ENCODE assay signal across 1 cellular context in genomic region chr11:41309111-41309522, GRCh38.
TF ChIP-seq lines count a peak whose summit lies in the region.

No MANE protein-coding gene starts in this region.

TF ChIP-seq in GM12878, 131 proteins besides CTCF, POLR2A, EP300 and RAD21 (continued from another document and continues in another):
- TF ChIP-seq CEBPZ (IDR thresholded peaks at IDR 0.05; ENCODE audit: low read depth, low read length) (no peak), PAX5 (IDR thresholded peaks at IDR 0.05; ENCODE audit: borderline replicate concordance, low read depth, low read length) (0 out of 2 replicates have a peak, but pooled peaks have one; percentile 45), EED (IDR thresholded peaks at IDR 0.05; ENCODE audit: low read depth) (peak; percentile 36; the same call in 1 of the 2 replicates), NR2C1 (IDR thresholded peaks at IDR 0.05) (no peak), SIN3A (IDR thresholded peaks at IDR 0.05; ENCODE audit: low read depth, low read length) (no peak), CBFB (IDR thresholded peaks at IDR 0.05; ENCODE audit: low read depth) (peak; percentile 45; the same call in 1 of the 2 replicates), ZNF207 (IDR thresholded peaks at IDR 0.05; ENCODE audit: borderline replicate concordance) (no peak), TCF7 (IDR thresholded peaks at IDR 0.05; ENCODE audit: borderline replicate concordance) (0 out of 2 replicates have a peak, but pooled peaks have one; percentile 29), RB1 (IDR thresholded peaks at IDR 0.05; ENCODE audit: borderline replicate concordance) (no peak), RUNX3 (IDR thresholded peaks at IDR 0.05; ENCODE audit: low read length) (peak; percentile 95), EGR1 (IDR thresholded peaks at IDR 0.05; ENCODE audit: borderline replicate concordance in 1 of 2, low read depth in 2 of 2, low read length in 2 of 2) (no peak), TARDBP (IDR thresholded peaks at IDR 0.05; ENCODE audit: borderline replicate concordance) (no peak), KLF5 (IDR thresholded peaks at IDR 0.05; ENCODE audit: partially characterized antibody) (no peak), YBX1 (IDR thresholded peaks at IDR 0.05) (no peak), SKIL (IDR thresholded peaks at IDR 0.05; ENCODE audit: low read depth, poor library complexity, severe bottlenecking) (peak; percentile 88), ZNF687 (IDR thresholded peaks at IDR 0.05) (no peak), HDAC2 (IDR thresholded peaks at IDR 0.05) (no peak), RELB (IDR thresholded peaks at IDR 0.05; ENCODE audit: low read depth) (peak; percentile 49; the same call in 1 of the 2 replicates), RFX5 (IDR thresholded peaks at IDR 0.05; ENCODE audit: low read depth, low read length) (no peak), CHD2 (IDR thresholded peaks at IDR 0.05; ENCODE audit: borderline replicate concordance, low read depth, low read length) (peak; percentile 26; the same call in 1 of the 2 replicates), GATAD2B (conservative IDR thresholded peaks at IDR 0.05; ENCODE audit: low read depth) (0 out of 2 replicates have a peak, but pooled peaks have one; percentile 47), CBX3 (IDR thresholded peaks at IDR 0.05; ENCODE audit: borderline replicate concordance, low read depth) (no peak), NKRF (conservative IDR thresholded peaks at IDR 0.05) (0 out of 2 replicates have a peak, but pooled peaks have one; percentile 32), CREM (IDR thresholded peaks at IDR 0.05; ENCODE audit: low read depth) (peak; percentile 64; the same call in 1 of the 2 replicates), MLLT1 (IDR thresholded peaks at IDR 0.05) (peak; percentile 62), PRDM15 (CRISPR knock-in tag; IDR thresholded peaks at IDR 0.05) (no peak), ATF3 (IDR thresholded peaks at IDR 0.05; ENCODE audit: borderline replicate concordance, extremely low read depth, low read depth, low read length) (no peak), TCF12 (IDR thresholded peaks at IDR 0.05; ENCODE audit: low read depth, low read length) (peak; percentile 82), BACH1 (IDR thresholded peaks at IDR 0.05; ENCODE audit: borderline replicate concordance) (0 out of 2 replicates have a peak, but pooled peaks have one; percentile 43), KAT2A (conservative IDR thresholded peaks at IDR 0.05; ENCODE audit: control insufficient read depth, low read depth, low read length) (no peak), IKZF2 (IDR thresholded peaks at IDR 0.05) (peak; percentile 74 to 86), MYB (IDR thresholded peaks at IDR 0.05; ENCODE audit: borderline replicate concordance, low read depth, low read length) (no peak), CEBPB (IDR thresholded peaks at IDR 0.05; ENCODE audit: borderline replicate concordance in 1 of 2, low read depth in 2 of 2, low read length in 2 of 2) (0 out of 4 replicates have a peak, but pooled peaks of 1 of the 2 experiments have one; percentile 59), E2F4 (IDR thresholded peaks at IDR 0.05; ENCODE audit: low read depth, low read length) (no peak), MTA3 (IDR thresholded peaks at IDR 0.05; ENCODE audit: borderline replicate concordance, low read length) (no peak), GABPA (IDR thresholded peaks at IDR 0.05; ENCODE audit: low read depth) (0 out of 2 replicates have a peak, but pooled peaks have one; percentile 19), ZNF384 (IDR thresholded peaks at IDR 0.05; ENCODE audit: borderline replicate concordance, low read depth, low read length) (no peak), NR2F1 (conservative IDR thresholded peaks at IDR 0.05) (peak; percentile 76), RELA (IDR thresholded peaks at IDR 0.05; ENCODE audit: borderline replicate concordance, partially characterized antibody) (no peak)
